Comparison of ENCODE assay signal across 1 cellular context in the genomic region with DNA sequence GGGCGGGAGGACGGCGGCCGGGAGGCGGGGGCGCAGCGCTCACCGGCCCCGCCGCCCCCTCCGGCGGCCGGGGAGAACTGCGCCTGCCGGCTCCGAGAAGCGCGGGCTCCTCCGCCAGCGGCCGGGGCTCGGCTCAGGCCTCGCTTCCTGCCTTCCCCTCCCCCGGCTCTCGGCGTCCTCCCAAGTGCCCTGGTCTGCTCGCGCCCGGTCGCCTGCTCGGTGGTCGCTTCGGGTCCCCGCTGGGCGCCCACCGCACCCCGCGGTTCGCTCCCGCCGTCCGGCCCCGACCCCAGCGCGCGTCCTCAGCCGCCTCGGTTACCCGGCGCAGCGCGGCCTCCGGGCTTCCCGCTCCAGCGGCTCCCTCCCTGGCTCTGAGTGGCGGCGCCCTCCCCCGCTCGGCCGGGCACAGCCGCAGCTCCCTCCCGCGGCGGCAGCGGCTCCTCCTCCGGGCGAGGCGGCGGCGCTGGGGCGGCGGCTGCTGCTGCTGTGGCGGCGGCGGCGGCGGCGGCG.
TF ChIP-seq lines count a peak whose summit lies in the region.

No MANE protein-coding gene starts in this region.

TF ChIP-seq in A549, 52 proteins besides CTCF, POLR2A, EP300 and RAD21:
- TF ChIP-seq, protein P1, sequence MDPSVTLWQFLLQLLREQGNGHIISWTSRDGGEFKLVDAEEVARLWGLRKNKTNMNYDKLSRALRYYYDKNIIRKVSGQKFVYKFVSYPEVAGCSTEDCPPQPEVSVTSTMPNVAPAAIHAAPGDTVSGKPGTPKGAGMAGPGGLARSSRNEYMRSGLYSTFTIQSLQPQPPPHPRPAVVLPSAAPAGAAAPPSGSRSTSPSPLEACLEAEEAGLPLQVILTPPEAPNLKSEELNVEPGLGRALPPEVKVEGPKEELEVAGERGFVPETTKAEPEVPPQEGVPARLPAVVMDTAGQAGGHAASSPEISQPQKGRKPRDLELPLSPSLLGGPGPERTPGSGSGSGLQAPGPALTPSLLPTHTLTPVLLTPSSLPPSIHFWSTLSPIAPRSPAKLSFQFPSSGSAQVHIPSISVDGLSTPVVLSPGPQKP (IDR thresholded peaks at IDR 0.05; ENCODE audit: low read depth, low read length), result no peak
- peak; percentile 38; the same call in 1 of the 2 replicates for TF ChIP-seq PHF8 (IDR thresholded peaks at IDR 0.05; ENCODE audit: borderline replicate concordance, low read depth)
- 0 out of 2 replicates have a peak, but pooled peaks have one; percentile 30 for TF ChIP-seq RFX5 (IDR thresholded peaks at IDR 0.05)
- TF ChIP-seq TP53 (CRISPR knock-in tag; IDR thresholded peaks at IDR 0.05), result peak; percentile 58; the same call in 1 of the 2 replicates
- 0 out of 2 replicates have a peak, but pooled peaks have one; percentile 37 for TF ChIP-seq MAZ (IDR thresholded peaks at IDR 0.05; ENCODE audit: borderline replicate concordance, low read depth, low read length)
